ENCODE assay signal across 22 cellular contexts in genomic region chr17:8959312-8959918, GRCh38. TPM values are rescaled to one million over a fixed set of nuclear protein-coding genes. Genes with fewer than 3 reads are reported as not detected.
DNase-seq lines count a peak whose midpoint lies in the region; ATAC-seq and TF ChIP-seq lines count a peak whose summit lies in the region.
"Had no signal": no experiment of that assay in that cellular context is flagged by ENCODE, and none has a peak within 500 bp of the region (broad histone marks: within the 10 kb centered on the region; RNA-seq: fewer than 3 reads in every experiment).

No MANE protein-coding gene starts in this region.

- H3K9ac ChIP-seq in BLaER1 treated with 17β-estradiol and CSF1 and Interleukin-3, amounts not matched to agents 10 nM and 100 nM, result no peak overlapping the region

- peak overlapping the region in 1 of 11 experiments; percentile 14; a peak in 1 of 22 replicates for H3K27ac ChIP-seq in BLaER1 treated with 17β-estradiol and CSF1 and Interleukin-3, amounts not matched to agents 10 nM and 100 nM
- peak overlapping the region; percentile 51 for H3K27ac ChIP-seq in CD4-positive, alpha-beta T cell (ENCODE audit: low read depth, low read length)
- no peak overlapping the region for H3K27ac ChIP-seq in aorta (ENCODE audit: low read depth in 1 of 2, low read length in 2 of 2)
- H3K27ac ChIP-seq: colonic mucosa, epithelial cell of prostate, heart right ventricle, left ventricle myocardium inferior, skin epidermis had no signal

- peaks cover 74% of the 10 kb centered on the region for H3K36me3 Mint-ChIP-seq in CD4-positive, alpha-beta T cell (ENCODE audit: low read depth)
- H3K36me3 Mint-ChIP-seq in activated CD8-positive, alpha-beta T cell treated with anti-CD3 and anti-CD28 coated beads, Interleukin-2, amount 10 ng/mL, durations not matched to agents 7 days and 5 days (ENCODE audit: low read depth), result peaks cover 89% of the 10 kb centered on the region
- H3K36me3 Mint-ChIP-seq: brain had no signal

- H3K36me3 ChIP-seq in BLaER1 treated with 17β-estradiol and CSF1 and Interleukin-3, amounts not matched to agents 10 nM and 100 nM, result peaks cover 0 to 62% (median 7%) of the 10 kb centered on the region in 11 experiments; a peak in 12 of 22 replicates
- no peaks in the 10 kb centered on the region for H3K36me3 ChIP-seq in aorta (ENCODE audit: control insufficient read depth in 1 of 2, insufficient read depth in 2 of 2, low read length in 1 of 2)
- H3K36me3 ChIP-seq: colonic mucosa, left ventricle myocardium inferior, upper lobe of left lung had no signal

- no peaks in the 10 kb centered on the region for H3K27me3 Mint-ChIP-seq in CD4-positive, alpha-beta T cell
- no peaks in the 10 kb centered on the region for H3K27me3 Mint-ChIP-seq in activated CD8-positive, alpha-beta T cell treated with anti-CD3 and anti-CD28 coated beads, Interleukin-2, amount 10 ng/mL, durations not matched to agents 7 days and 5 days (ENCODE audit: low read depth)

- WGBS in aorta, 2 donors, result 78 to 84% methylated on average over 9 of the region's 9 CpGs

- H3K27ac Mint-ChIP-seq in CD4-positive, alpha-beta T cell, result peak overlapping the region; percentile 92
- H3K27ac Mint-ChIP-seq in activated CD8-positive, alpha-beta T cell treated with anti-CD3 and anti-CD28 coated beads, Interleukin-2, amount 10 ng/mL, durations not matched to agents 7 days and 5 days, result peak overlapping the region; percentile 80
- H3K27ac Mint-ChIP-seq: brain had no signal

- TF ChIP-seq CTCF in CD4-positive, alpha-beta T cell (IDR thresholded peaks at IDR 0.05), result no peak

- POLR2A ChIA-PET in CD4-positive, alpha-beta T cell (lab: Charles Lee), result interaction anchor here (1.1 kb wide), 1 partner anchor 60 kb away, joined by 4 read pairs; no protein-coding TSS in a partner anchor
- POLR2A ChIA-PET in activated CD8-positive, alpha-beta T cell treated with anti-CD3 and anti-CD28 coated beads, Interleukin-2, amount 10 ng/mL, durations not matched to agents 7 days and 5 days (lab: Charles Lee), result interaction anchor here (2.2 kb wide), 1 partner anchor 10 kb away, joined by 10 read pairs; no protein-coding TSS in a partner anchor

- ATAC-seq in CD4-positive, alpha-beta T cell (ENCODE audit: poor library complexity), result no peak
- ATAC-seq in activated CD8-positive, alpha-beta T cell treated with anti-CD3 and anti-CD28 coated beads, Interleukin-2, amount 10 ng/mL, durations not matched to agents 7 days and 5 days, result no peak
- ATAC-seq in aorta (ENCODE audit: low FRiP score), result no peak
- ATAC-seq: heart right ventricle, mucosa of descending colon had no signal

- no peak for DNase-seq in CD4-positive, alpha-beta T cell
- no peak for DNase-seq in activated CD8-positive, alpha-beta T cell treated with anti-CD3 and anti-CD28 coated beads, Interleukin-2, amount 10 ng/mL, durations not matched to agents 7 days and 5 days
- DNase-seq in islet precursor cell (peak; percentile 49), NCI-H187 (lab: John Stamatoyannopoulos, UW) (no peak), aorta (no peak), putamen (ENCODE audit: low spot score) (no peak)
- DNase-seq: colonic mucosa; heart right ventricle; left ventricle myocardium inferior; mucosa of descending colon; NCI-H1105; NCI-H2081; NCI-H446; SHP77 treated with DMSO at 0.1 percent for 48 hours; stimulated activated CD4-positive, alpha-beta T cell treated with anti-CD3 and anti-CD28 coated beads, Interleukin-2, amount 100 ng/mL, for 24 hours; upper lobe of left lung had no signal

- no peaks in the 10 kb centered on the region for H3K9me3 Mint-ChIP-seq in CD4-positive, alpha-beta T cell
- no peaks in the 10 kb centered on the region for H3K9me3 Mint-ChIP-seq in activated CD8-positive, alpha-beta T cell treated with anti-CD3 and anti-CD28 coated beads, Interleukin-2, amount 10 ng/mL, durations not matched to agents 7 days and 5 days (ENCODE audit: insufficient read depth)

- peak overlapping the region; percentile 61 to 99 (median 96) for H3K4me2 ChIP-seq in BLaER1 treated with 17β-estradiol and CSF1 and Interleukin-3, amounts not matched to agents 10 nM and 100 nM

- H3K4me3 Mint-ChIP-seq in CD4-positive, alpha-beta T cell, result peak overlapping the region; percentile 55
- peak overlapping the region; percentile 42 for H3K4me3 Mint-ChIP-seq in activated CD8-positive, alpha-beta T cell treated with anti-CD3 and anti-CD28 coated beads, Interleukin-2, amount 10 ng/mL, durations not matched to agents 7 days and 5 days
- H3K4me3 Mint-ChIP-seq: brain had no signal

- H3K27me3 ChIP-seq in BLaER1 treated with 17β-estradiol and CSF1 and Interleukin-3, amounts not matched to agents 10 nM and 100 nM, result no peaks in the 10 kb centered on the region
- no peaks in the 10 kb centered on the region for H3K27me3 ChIP-seq in CD4-positive, alpha-beta T cell (ENCODE audit: control insufficient read depth, insufficient read depth, low read length)
- H3K27me3 ChIP-seq in aorta (ENCODE audit: control insufficient read depth in 1 of 2, insufficient read depth in 2 of 2, low read length in 1 of 2), result no peaks in the 10 kb centered on the region
- H3K27me3 ChIP-seq: colonic mucosa, upper lobe of left lung had no signal

- 0 out of 22 replicates have a peak, but pooled peaks cover 0 to 4% (median 0%) of the 10 kb centered on the region in 11 experiments for H3K9me3 ChIP-seq in BLaER1 treated with 17β-estradiol and CSF1 and Interleukin-3, amounts not matched to agents 10 nM and 100 nM (replicated peaks in 1 of 11)
- H3K9me3 ChIP-seq in CD4-positive, alpha-beta T cell (ENCODE audit: control insufficient read depth, low read length), result no peaks in the 10 kb centered on the region
- no peaks in the 10 kb centered on the region for H3K9me3 ChIP-seq in aorta (ENCODE audit: control insufficient read depth, low read length)
- H3K9me3 ChIP-seq: colonic mucosa, heart right ventricle, left ventricle myocardium inferior, mucosa of descending colon, upper lobe of left lung had no signal

- H3K4me3 ChIP-seq in BLaER1 treated with 17β-estradiol and CSF1 and Interleukin-3, amounts not matched to agents 10 nM and 100 nM, result peak overlapping the region in 1 of 10 experiments; percentile 4; a peak in 1 of 20 replicates
- no peak overlapping the region for H3K4me3 ChIP-seq in aorta (ENCODE audit: low read length in 2 of 2)
- H3K4me3 ChIP-seq: colonic mucosa, heart right ventricle, left ventricle myocardium inferior, mucosa of descending colon, skin epidermis, upper lobe of left lung had no signal

- H4K20me1 ChIP-seq in BLaER1 treated with 17β-estradiol and CSF1 and Interleukin-3, amounts not matched to agents 10 nM and 100 nM, result peaks cover 21 to 93% (median 49%) of the 10 kb centered on the region in 11 experiments; a peak in 20 of 22 replicates

- intact Hi-C loops in CD4-positive, alpha-beta T cell (cut with DNase I, micrococcal nuclease), result loop anchor here in 1 of 2 experiments (10.0 kb wide), 1 partner anchor 525 kb away; the partner anchor contains the start of gene NDEL1
- intact Hi-C loops in aorta (cut with DNase I), result no loop called here

- H3K4me1 ChIP-seq in BLaER1 treated with 17β-estradiol and CSF1 and Interleukin-3, amounts not matched to agents 10 nM and 100 nM, result peaks cover 80 to 100% (median 96%) of the 10 kb centered on the region in 10 experiments
- H3K4me1 ChIP-seq in aorta (ENCODE audit: control insufficient read depth in 1 of 2, insufficient read depth in 2 of 2, low read length in 2 of 2), result no peaks in the 10 kb centered on the region
- H3K4me1 ChIP-seq: colonic mucosa, left ventricle myocardium inferior had no signal

- peaks cover 94% of the 10 kb centered on the region for H3K4me1 Mint-ChIP-seq in CD4-positive, alpha-beta T cell (ENCODE audit: low read depth)
- peaks cover 95% of the 10 kb centered on the region for H3K4me1 Mint-ChIP-seq in activated CD8-positive, alpha-beta T cell treated with anti-CD3 and anti-CD28 coated beads, Interleukin-2, amount 10 ng/mL, durations not matched to agents 7 days and 5 days (ENCODE audit: low read depth)

- CTCF ChIA-PET in CD4-positive, alpha-beta T cell (lab: Charles Lee), result interaction anchor here (1.3 kb wide), 1 partner anchor 10 kb away, joined by 3 read pairs; no protein-coding TSS in a partner anchor
- CTCF ChIA-PET in activated CD8-positive, alpha-beta T cell treated with anti-CD3 and anti-CD28 coated beads, Interleukin-2, amount 10 ng/mL, durations not matched to agents 7 days and 5 days (lab: Charles Lee), result interaction anchor here (0.6 to 2.6 kb wide), 4 partner anchors 18 to 99 kb away, joined by 3 to 8 read pairs (median 3); no protein-coding TSS in a partner anchor

RNA-seq across cellular contexts. Expression of gene PIK3R5, which starts 6.1 kb away (rescaled TPM):
- 100 to 1,000 TPM; 153 to 159 TPM for total RNA-seq in CD4-positive, alpha-beta T cell
- total RNA-seq in activated CD8-positive, alpha-beta T cell treated with anti-CD3 and anti-CD28 coated beads, Interleukin-2, amount 10 ng/mL, durations not matched to agents 7 days and 5 days, result 10 to 100 TPM; 73.9 to 77.9 TPM
- 10 to 100 TPM; 18.4 to 18.5 TPM for total RNA-seq in aorta
- 1 to 10 TPM; 1.4 to 8.4 TPM for polyA plus RNA-seq in aorta
- total RNA-seq: fibroblast of villous mesenchyme, pulmonary artery endothelial cell had no signal
